In the genomic region with DNA sequence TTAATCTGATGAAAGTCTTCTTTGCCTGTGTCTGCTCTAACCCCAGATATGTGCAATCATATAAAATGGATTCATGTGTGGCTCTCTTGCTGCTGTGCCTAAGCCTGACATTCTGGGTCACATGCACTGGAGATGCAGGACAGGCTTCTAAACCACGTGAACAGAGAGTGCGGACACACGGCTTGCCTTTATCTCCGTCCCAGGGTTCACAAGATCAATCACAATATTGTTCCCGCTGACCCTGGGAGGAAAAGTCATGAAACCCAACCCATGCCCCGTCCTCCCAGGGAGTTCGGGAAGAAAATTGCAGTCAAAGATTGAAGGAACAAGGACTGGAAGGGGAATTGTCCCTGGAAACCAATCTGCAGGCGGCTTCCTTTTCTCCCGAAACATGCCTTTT, we compare ENCODE assay signal across 14 cellular contexts.
A peak's percentile ranks its signal among the peaks of the same experiment; 100 is the strongest.
DNase-seq lines count a peak whose midpoint lies in the region; ATAC-seq, FAIRE-seq and TF ChIP-seq lines count a peak whose summit lies in the region.
"Had no signal": no experiment of that assay in that cellular context is flagged by ENCODE, and none has a peak within 500 bp of the region (broad histone marks: within the 10 kb centered on the region; RNA-seq: fewer than 3 reads in every experiment).

No MANE protein-coding gene starts in this region.

- H3K4me1 ChIP-seq in Panc1 (ENCODE audit: control insufficient read depth, insufficient read depth, low read length) (peaks cover 13% of the 10 kb centered on the region), esophagus muscularis mucosa (peaks cover 0 to 16% (median 0%) of the 10 kb centered on the region in 4 donors), small intestine (ENCODE audit: control insufficient read depth in 2 of 2, insufficient read depth in 1 of 2, low read depth in 1 of 2, low read length in 1 of 2) (no peaks in the 10 kb centered on the region)

- H3K36me3 ChIP-seq in Panc1 (ENCODE audit: control insufficient read depth, insufficient read depth, low read length) (no peaks in the 10 kb centered on the region), esophagus muscularis mucosa (no peaks in the 10 kb centered on the region), small intestine (ENCODE audit: control insufficient read depth in 2 of 2, insufficient read depth in 2 of 2, low read length in 2 of 2) (no peaks in the 10 kb centered on the region)

- in situ Hi-C loops in Panc1 (cut with HindIII; ENCODE audit: low pct_unique_long_range_greater_than_20kb, low sequenced_read_pairs): no loop called here

- H3K36me3 Mint-ChIP-seq in HFFc6 (ENCODE audit: low read depth): no peaks in the 10 kb centered on the region

- 86% methylated on average over 9 of the region's 9 CpGs for WGBS in esophagus muscularis mucosa
- WGBS in small intestine, 3 donors: 26 to 64% (median 42%) methylated on average over 9 of the region's 9 CpGs

- no peak overlapping the region for H3K27ac Mint-ChIP-seq in HFFc6
- H3K27ac Mint-ChIP-seq: H9 had no signal

- intact Hi-C loops in Panc1 (cut with micrococcal nuclease; ENCODE audit: unreplicated experiment) (no loop called here), esophagus muscularis mucosa (cut with DNase I) (no loop called here)

- peaks cover 19% of the 10 kb centered on the region for H3K27me3 Mint-ChIP-seq in HFFc6 (ENCODE audit: insufficient read depth)

- no peaks in the 10 kb centered on the region for H3K9me3 Mint-ChIP-seq in HFFc6
- H3K9me3 Mint-ChIP-seq: H9 had no signal

- no peaks in the 10 kb centered on the region for H3K27me3 ChIP-seq in Panc1 (ENCODE audit: control insufficient read depth, insufficient read depth, low read length)
- H3K27me3 ChIP-seq in esophagus muscularis mucosa: peaks cover 0 to 8% (median 0%) of the 10 kb centered on the region in 4 donors
- no peaks in the 10 kb centered on the region for H3K27me3 ChIP-seq in small intestine (ENCODE audit: control insufficient read depth in 2 of 2, insufficient read depth in 2 of 2, low read length in 2 of 2)

- TF ChIP-seq CTCF in Panc1 (IDR thresholded peaks at IDR 0.05): no peak
- no peak for TF ChIP-seq CTCF in esophagus muscularis mucosa (IDR thresholded peaks at IDR 0.05)
- no peak for TF ChIP-seq CTCF in HFFc6 (IDR thresholded peaks at IDR 0.05)

- no peak overlapping the region for H3K4me3 Mint-ChIP-seq in HFFc6
- H3K4me3 Mint-ChIP-seq: H9 had no signal

- H3K9me3 ChIP-seq in Panc1 (ENCODE audit: control insufficient read depth, insufficient read depth, low read depth, low read length) (no peaks in the 10 kb centered on the region), esophagus muscularis mucosa (no peaks in the 10 kb centered on the region), small intestine (ENCODE audit: control insufficient read depth, low read depth) (no peaks in the 10 kb centered on the region)

- no TSS peak for BruUV-seq in Panc1 (replicated peaks; lab: Mats Ljungman, UMichigan)

- H3K27ac ChIP-seq in Panc1 (ENCODE audit: low read length) (peak overlapping the region; percentile 15; the same call in 1 of the 2 replicates), esophagus muscularis mucosa (replicated peaks in 1 of 4) (no peak overlapping the region), small intestine (ENCODE audit: low read depth in 1 of 2, low read length in 1 of 2) (no peak overlapping the region)

- no peak for FAIRE-seq in small intestine (lab: Jason Lieb, UNC)

- ATAC-seq in Panc1 (no peak), HG02759 (IDR thresholded peaks at IDR 0.05; ENCODE audit: unreplicated experiment) (no peak)

- TF ChIP-seq EP300 in esophagus muscularis mucosa (IDR thresholded peaks at IDR 0.05): no peak

- TF ChIP-seq POLR2A in esophagus muscularis mucosa (IDR thresholded peaks at IDR 0.05; ENCODE audit: low read depth): no peak

- H3K4me1 Mint-ChIP-seq in HFFc6 (ENCODE audit: low read depth): no peaks in the 10 kb centered on the region

- CTCF ChIA-PET in Panc1 (lab: Charles Lee): interaction anchor here (0.6 kb wide), 1 partner anchor 11 kb away, joined by 3 read pairs; no protein-coding TSS in a partner anchor

- POLR2A ChIA-PET in Panc1 (lab: Charles Lee): no interaction called here

- DNase-seq in Panc1 (ENCODE audit: low read depth, low spot score) (no peak), esophagus muscularis mucosa (ENCODE audit: extremely low spot score) (peak; percentile 34), mucosa of gallbladder (ENCODE audit: low spot score) (peak; percentile 60), small intestine (peak; percentile 58), NCI-H187 treated with DMSO at 0.1 percent for 48 hours (lab: John Stamatoyannopoulos, UW) (no peak), HFFc6 (no peak)
- DNase-seq: DMS79 treated with DMSO at 0.1 percent for 48 hours, H9, NCI-H1105, NCI-H1694 treated with DMSO at 0.1 percent for 48 hours, NCI-H2107, NCI-H510A, Right ventricle myocardium superior had no signal

- no peak overlapping the region for H3K4me3 ChIP-seq in Panc1 (ENCODE audit: low read depth in 2 of 2, low read length in 2 of 2)
- H3K4me3 ChIP-seq in esophagus muscularis mucosa: no peak overlapping the region
- H3K4me3 ChIP-seq in small intestine (ENCODE audit: low read depth in 1 of 2, low read length in 2 of 2): no peak overlapping the region

Comparison
In these comparisons a context has a peak if more than half of its experiments do, and no peak if none do; other contexts are left out.
1. DNase-seq: peak in esophagus muscularis mucosa (single experiment), mucosa of gallbladder (single experiment) and small intestine (single experiment); none in Panc1 (single experiment), NCI-H187 treated with DMSO at 0.1 percent for 48 hours (single experiment) and HFFc6 (single experiment).